In the genomic region with DNA sequence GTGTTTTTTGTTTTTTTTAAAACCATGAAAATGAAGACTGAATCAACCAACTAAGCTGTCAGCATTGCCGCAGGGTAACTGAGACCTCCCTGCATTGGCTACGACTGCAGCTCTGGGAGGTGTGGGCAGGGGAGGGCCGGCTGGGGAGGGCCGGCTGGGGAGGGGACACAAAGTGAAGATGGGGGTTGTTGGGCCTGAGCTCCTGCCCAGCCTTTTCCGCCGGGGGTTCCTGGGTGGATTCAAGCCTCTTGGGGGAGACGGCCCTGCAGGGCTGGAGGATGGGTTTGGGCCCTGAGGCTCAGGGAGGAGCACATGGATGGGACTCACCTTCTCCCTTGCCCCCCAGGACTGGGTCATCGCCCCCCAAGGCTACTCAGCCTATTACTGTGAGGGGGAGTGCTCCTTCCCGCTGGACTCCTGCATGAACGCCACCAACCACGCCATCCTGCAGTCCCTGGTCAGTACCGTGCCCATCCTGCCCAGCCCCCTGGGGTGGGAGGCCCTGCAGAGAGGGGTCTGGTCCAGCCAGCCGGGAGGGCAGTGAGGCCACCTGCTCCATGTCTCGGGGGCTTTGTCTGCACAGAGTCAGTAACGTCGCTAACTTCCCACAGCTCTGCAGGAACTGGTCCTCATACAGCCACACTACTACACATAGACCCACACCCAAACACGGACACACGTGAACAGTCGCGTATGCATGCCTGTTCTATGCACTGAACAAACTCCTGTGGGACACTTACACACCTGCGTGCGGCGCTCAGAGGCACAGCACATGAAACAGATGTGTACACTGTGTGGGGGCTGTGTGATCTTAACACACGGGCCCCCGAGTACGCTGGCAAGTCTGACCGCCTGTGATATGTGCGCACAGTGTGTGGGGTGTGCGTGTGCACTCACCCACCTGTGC, we compare ENCODE assay signal across 21 cellular contexts. TPM values are rescaled to one million over a fixed set of nuclear protein-coding genes. Genes with fewer than 3 reads are reported as not detected.
A peak's percentile ranks its signal among the peaks of the same experiment; 100 is the strongest.
DNase-seq lines count a peak whose midpoint lies in the region; ATAC-seq and TF ChIP-seq lines count a peak whose summit lies in the region.
"Had no signal": no experiment of that assay in that cellular context is flagged by ENCODE, and none has a peak within 500 bp of the region (broad histone marks: within the 10 kb centered on the region; RNA-seq: fewer than 3 reads in every experiment).

No MANE protein-coding gene starts in this region.

- H3K27me3 ChIP-seq in right atrium auricular region (no peaks in the 10 kb centered on the region), osteoblast (ENCODE audit: insufficient read depth, low read length) (no peaks in the 10 kb centered on the region)
- H3K27me3 ChIP-seq: Peyer's patch, SJCRH30 had no signal

- TF ChIP-seq CTCF in right atrium auricular region (IDR thresholded peaks at IDR 0.05) (no peak), chondrocyte (IDR thresholded peaks at IDR 0.05) (no peak), osteoblast (IDR thresholded peaks at IDR 0.05; ENCODE audit: extremely low read depth, low read depth, low read length) (no peak), MCF 10A (IDR thresholded peaks at IDR 0.05; ENCODE audit: unreplicated experiment) (no peak)

- H3K4me3 Mint-ChIP-seq in chondrocyte (ENCODE audit: unreplicated experiment) (no peak overlapping the region), MCF 10A (ENCODE audit: unreplicated experiment) (no peak overlapping the region)
- H3K4me3 Mint-ChIP-seq: CD4-positive, CD25-positive, alpha-beta regulatory T cell had no signal

- no peak for ATAC-seq in GM18511 (IDR thresholded peaks at IDR 0.05; ENCODE audit: unreplicated experiment)

- H3K9me3 Mint-ChIP-seq in chondrocyte (ENCODE audit: low read depth) (no peaks in the 10 kb centered on the region), MCF 10A (ENCODE audit: unreplicated experiment) (no peaks in the 10 kb centered on the region)
- H3K9me3 Mint-ChIP-seq: CD4-positive, CD25-positive, alpha-beta regulatory T cell had no signal

- intact Hi-C loops in cardiac septum (cut with DNase I), result no loop called here
- intact Hi-C loops in MCF 10A (cut with micrococcal nuclease), result loop anchor here (5.0 kb wide), 1 partner anchor 239 kb away; no protein-coding TSS in a partner anchor

- H3K9me3 ChIP-seq in right atrium auricular region, result no peaks in the 10 kb centered on the region
- no peaks in the 10 kb centered on the region for H3K9me3 ChIP-seq in osteoblast (ENCODE audit: low read depth, low read length)
- H3K9me3 ChIP-seq: Peyer's patch, SJCRH30 had no signal

- H3K4me1 ChIP-seq in right atrium auricular region (no peaks in the 10 kb centered on the region), osteoblast (ENCODE audit: insufficient read depth, low read length) (no peaks in the 10 kb centered on the region)
- H3K4me1 ChIP-seq: SJCRH30 had no signal

- peak; percentile 71 for DNase-seq in cardiac septum (ENCODE audit: low spot score)
- no peak for DNase-seq in right atrium auricular region (ENCODE audit: low spot score)
- DNase-seq in chondrocyte (ENCODE audit: low spot score), result peak; percentile 88
- DNase-seq in osteoblast (ENCODE audit: insufficient read length, low spot score, missing footprints), result peak; percentile 34
- DNase-seq in MCF 10A (ENCODE audit: unreplicated experiment), result no peak
- DNase-seq in NCI-H1694 treated with DMSO at 0.1 percent for 48 hours (lab: John Stamatoyannopoulos, UW), result no peak
- DNase-seq in stimulated activated CD4-positive, alpha-beta T cell treated with anti-CD3 and anti-CD28 coated beads, Interleukin-4, amount 100 ng/mL, for 24 hours, result no peak
- DNase-seq: CD4-positive, CD25-positive, alpha-beta regulatory T cell; DMS79 treated with DMSO at 0.1 percent for 48 hours; HCEC 1CT; KG1; NCI-H1105; NCI-H146; NCI-H2029 treated with DMSO at 0.1 percent for 48 hours; NCI-H226; NCI-H510A treated with DMSO at 0.1 percent for 48 hours; NCI-H748 treated with DMSO at 0.1 percent for 48 hours; Peyer's patch; SJCRH30 had no signal

- no peak overlapping the region for H3K27ac Mint-ChIP-seq in chondrocyte (ENCODE audit: unreplicated experiment)
- no peak overlapping the region for H3K27ac Mint-ChIP-seq in MCF 10A (ENCODE audit: low read depth, unreplicated experiment)

- peaks cover 13% of the 10 kb centered on the region for H3K36me3 ChIP-seq in right atrium auricular region
- H3K36me3 ChIP-seq in osteoblast (ENCODE audit: insufficient read depth, low read length), result peaks cover 11% of the 10 kb centered on the region

- BruUV-seq in MCF 10A (replicated peaks; lab: Mats Ljungman, UMichigan), result no TSS peak

- H3K27ac ChIP-seq in right atrium auricular region (no peak overlapping the region), osteoblast (ENCODE audit: low read depth, low read length) (no peak overlapping the region)
- H3K27ac ChIP-seq: Peyer's patch, SJCRH30 had no signal

- H4K20me1 ChIP-seq in osteoblast (ENCODE audit: insufficient read depth, low read length), result no peaks in the 10 kb centered on the region

- CTCF ChIA-PET in MCF 10A (lab: Yijun Ruan, JAX), result no interaction called here

- H3K36me3 Mint-ChIP-seq in chondrocyte (ENCODE audit: low read depth), result peaks cover 3% of the 10 kb centered on the region
- peaks cover 11% of the 10 kb centered on the region for H3K36me3 Mint-ChIP-seq in MCF 10A (ENCODE audit: insufficient read depth, unreplicated experiment)

- no peaks in the 10 kb centered on the region for H3K79me2 ChIP-seq in osteoblast (ENCODE audit: insufficient read depth, low read length)

- POLR2A ChIA-PET in MCF 10A (lab: Yijun Ruan, JAX), result no interaction called here

- H3K27me3 Mint-ChIP-seq in chondrocyte (ENCODE audit: low read depth) (no peaks in the 10 kb centered on the region), MCF 10A (ENCODE audit: insufficient read depth, unreplicated experiment) (no peaks in the 10 kb centered on the region)
- H3K27me3 Mint-ChIP-seq: CD4-positive, CD25-positive, alpha-beta regulatory T cell had no signal

- H3K4me3 ChIP-seq in right atrium auricular region, result no peak overlapping the region
- H3K4me3 ChIP-seq in osteoblast (ENCODE audit: insufficient read depth, low read length), result no peak overlapping the region
- H3K4me3 ChIP-seq: Peyer's patch, SJCRH30 had no signal

- H2AFZ ChIP-seq in osteoblast (ENCODE audit: low read length), result no peak overlapping the region

- H3K4me2 ChIP-seq in osteoblast (ENCODE audit: insufficient read depth, low read length), result no peak overlapping the region

- no peaks in the 10 kb centered on the region for H3K4me1 Mint-ChIP-seq in chondrocyte (ENCODE audit: low read depth)
- peaks cover 5% of the 10 kb centered on the region for H3K4me1 Mint-ChIP-seq in MCF 10A (ENCODE audit: insufficient read depth, unreplicated experiment)
- H3K4me1 Mint-ChIP-seq: CD4-positive, CD25-positive, alpha-beta regulatory T cell had no signal

RNA-seq across cellular contexts. Expression of a gene that starts 31.5 kb away (rescaled TPM):
- total RNA-seq in cardiac septum (1.5 TPM), right atrium auricular region (1 to 10 TPM; 1.4 to 3.2 TPM), chondrocyte (0.12 TPM in 1 of 3 replicates, not detected in the others), osteoblast (0.72 and 2.4 TPM in 2 replicates), MCF 10A (2022) (not detected in 2 replicates)
- total RNA-seq: HT1080 had no signal

RNA-seq across cellular contexts. Expression of a gene that starts 53.7 kb away (rescaled TPM):
- total RNA-seq in cardiac septum (239 TPM), right atrium auricular region (100 to 1,000 TPM; 199 to 219 TPM), chondrocyte (240 to 256 TPM (median 243 TPM) in 3 replicates), osteoblast (158 and 182 TPM in 2 replicates), MCF 10A (2022) (268 and 275 TPM in 2 replicates)

Comparison
In these comparisons a context has a peak if more than half of its experiments do, and no peak if none do; other contexts are left out.
1. DNase-seq: peak in cardiac septum (single experiment), chondrocyte (single experiment) and osteoblast (single experiment); none in right atrium auricular region (single experiment), MCF 10A (single experiment), NCI-H1694 treated with DMSO at 0.1 percent for 48 hours (single experiment) and stimulated activated CD4-positive, alpha-beta T cell treated with anti-CD3 and anti-CD28 coated beads, Interleukin-4, amount 100 ng/mL, for 24 hours (single experiment).